Comparison of ENCODE assay signal across 7 cellular contexts in the genomic region with DNA sequence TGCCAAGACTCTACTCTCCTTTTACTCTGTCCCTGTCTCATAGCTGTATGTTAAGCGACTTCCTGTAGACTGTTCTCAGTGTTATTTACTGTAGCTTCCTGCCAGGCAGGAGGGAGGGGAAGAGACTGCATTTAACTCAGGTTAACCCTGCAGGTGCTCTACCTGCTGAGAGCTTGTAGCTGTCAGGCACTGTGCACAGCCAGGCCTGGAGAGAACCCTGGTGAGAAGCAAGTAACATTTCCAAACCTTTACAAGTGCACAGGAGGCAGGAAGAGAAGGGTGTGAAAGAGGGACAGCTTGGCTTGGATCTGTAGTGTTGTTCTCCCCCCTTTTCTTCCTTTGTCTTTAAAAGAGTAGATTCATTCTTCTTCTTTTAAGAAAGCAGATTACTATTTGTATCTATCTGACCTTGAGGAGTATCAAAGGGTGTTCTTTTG.
DNase-seq lines count a peak whose midpoint lies in the region; ATAC-seq, FAIRE-seq and TF ChIP-seq lines count a peak whose summit lies in the region.

No MANE protein-coding gene starts in this region.

- H4K20me1 ChIP-seq in PC-3 (ENCODE audit: low read length), result no peaks in the 10 kb centered on the region

- peaks cover 23% of the 10 kb centered on the region for H3K4me1 ChIP-seq in PC-3 (ENCODE audit: insufficient read depth, low read length)

- FAIRE-seq in frontal cortex (lab: Jason Lieb, UNC), result no peak

- no peaks in the 10 kb centered on the region for H3F3A ChIP-seq in PC-3 (ENCODE audit: low read length, unreplicated experiment)

- H3K27ac ChIP-seq in PC-3 (ENCODE audit: low read length), result no peak overlapping the region

- H2AFZ ChIP-seq in PC-3 (ENCODE audit: low read length), result no peak overlapping the region

- H3K4me2 ChIP-seq in PC-3 (ENCODE audit: low read length), result no peak overlapping the region

- no TSS peak for BruUV-seq in PC-3 (replicated peaks; lab: Mats Ljungman, UMichigan)

- POLR2A ChIA-PET in PC-3 (lab: Charles Lee; ENCODE audit: unreplicated experiment), result interaction anchor here (0.6 kb wide), 1 partner anchor 43 kb away, joined by 4 read pairs; no protein-coding TSS in a partner anchor

- H3K36me3 ChIP-seq in PC-3 (ENCODE audit: low read depth, low read length), result peaks cover 27% of the 10 kb centered on the region

- H3K9me3 ChIP-seq in PC-3 (ENCODE audit: low read length), result no peaks in the 10 kb centered on the region

- intact Hi-C loops in PC-3 (cut with micrococcal nuclease), result no loop called here

- no peaks in the 10 kb centered on the region for H3K27me3 ChIP-seq in PC-3 (ENCODE audit: low read length)

- CTCF ChIA-PET in PC-3 (lab: Charles Lee), result no interaction called here

- TF ChIP-seq CTCF in PC-3 (conservative IDR thresholded peaks at IDR 0.05; ENCODE audit: low read depth, low read length), result no peak

- H3K4me3 ChIP-seq in PC-3 (ENCODE audit: low read length), result no peak overlapping the region

- no peaks in the 10 kb centered on the region for H3K9me2 ChIP-seq in PC-3 (replicated peaks; ENCODE audit: low read length)

- no peak for DNase-seq in PC-3
- peak; percentile 9 for DNase-seq in kidney tubule cell (ENCODE audit: low spot score)
- DNase-seq in stimulated activated CD4-positive, alpha-beta T cell treated with anti-CD3 and anti-CD28 coated beads, Interleukin-2, amount 100 ng/mL, for 48 hours, result no peak
- no peak for DNase-seq in DMS 273 treated with DMSO at 0.1 percent for 48 hours (lab: John Stamatoyannopoulos, UW)
- no peak for DNase-seq in frontal cortex (ENCODE audit: low spot score in 2 of 2)

- ATAC-seq in GM19328 (IDR thresholded peaks at IDR 0.05; ENCODE audit: unreplicated experiment), result peak; percentile 53
- ATAC-seq in HG03045 (IDR thresholded peaks at IDR 0.05; ENCODE audit: unreplicated experiment), result peak; percentile 54
- peak; percentile 11; the same call in 1 of the 2 replicates for ATAC-seq in PC-3

- H3K9ac ChIP-seq in PC-3 (ENCODE audit: low read length), result no peak overlapping the region

- no peaks in the 10 kb centered on the region for H3K79me2 ChIP-seq in PC-3 (ENCODE audit: low read length)
